Comparison of ENCODE assay signal across 1 cellular context in the genomic region with DNA sequence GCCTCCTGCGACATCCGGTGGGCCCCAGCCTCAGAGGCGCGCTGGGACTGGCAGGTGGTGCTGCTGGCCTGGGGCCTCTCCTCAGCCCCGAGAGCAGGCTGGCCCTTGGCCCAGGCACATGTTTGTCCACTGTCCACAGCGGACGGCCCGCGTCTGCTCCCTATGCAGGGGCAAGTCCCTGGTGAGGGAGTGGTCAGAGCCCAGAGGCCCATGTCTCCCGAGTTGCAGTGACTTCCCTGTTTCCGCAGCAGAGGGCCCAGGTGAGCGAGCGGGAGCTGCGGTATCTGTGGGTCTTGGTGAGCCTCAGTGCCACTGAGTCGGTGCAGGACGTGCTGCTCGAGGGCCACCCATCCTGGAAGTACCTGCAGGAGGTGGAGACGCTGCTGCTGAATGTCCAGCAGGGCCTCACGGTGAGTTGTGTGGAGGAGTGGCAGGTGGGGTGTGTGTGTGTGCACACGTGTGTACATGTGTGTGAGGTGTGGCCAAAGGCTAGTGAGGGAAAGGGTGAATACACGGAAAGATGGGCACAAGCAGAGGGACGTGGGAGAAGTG.
TF ChIP-seq lines count a peak whose summit lies in the region.

No MANE protein-coding gene starts in this region.

TF ChIP-seq in GM23338, 12 proteins besides CTCF, POLR2A, EP300 and RAD21 (continued from another document):
- TF ChIP-seq, protein P1, sequence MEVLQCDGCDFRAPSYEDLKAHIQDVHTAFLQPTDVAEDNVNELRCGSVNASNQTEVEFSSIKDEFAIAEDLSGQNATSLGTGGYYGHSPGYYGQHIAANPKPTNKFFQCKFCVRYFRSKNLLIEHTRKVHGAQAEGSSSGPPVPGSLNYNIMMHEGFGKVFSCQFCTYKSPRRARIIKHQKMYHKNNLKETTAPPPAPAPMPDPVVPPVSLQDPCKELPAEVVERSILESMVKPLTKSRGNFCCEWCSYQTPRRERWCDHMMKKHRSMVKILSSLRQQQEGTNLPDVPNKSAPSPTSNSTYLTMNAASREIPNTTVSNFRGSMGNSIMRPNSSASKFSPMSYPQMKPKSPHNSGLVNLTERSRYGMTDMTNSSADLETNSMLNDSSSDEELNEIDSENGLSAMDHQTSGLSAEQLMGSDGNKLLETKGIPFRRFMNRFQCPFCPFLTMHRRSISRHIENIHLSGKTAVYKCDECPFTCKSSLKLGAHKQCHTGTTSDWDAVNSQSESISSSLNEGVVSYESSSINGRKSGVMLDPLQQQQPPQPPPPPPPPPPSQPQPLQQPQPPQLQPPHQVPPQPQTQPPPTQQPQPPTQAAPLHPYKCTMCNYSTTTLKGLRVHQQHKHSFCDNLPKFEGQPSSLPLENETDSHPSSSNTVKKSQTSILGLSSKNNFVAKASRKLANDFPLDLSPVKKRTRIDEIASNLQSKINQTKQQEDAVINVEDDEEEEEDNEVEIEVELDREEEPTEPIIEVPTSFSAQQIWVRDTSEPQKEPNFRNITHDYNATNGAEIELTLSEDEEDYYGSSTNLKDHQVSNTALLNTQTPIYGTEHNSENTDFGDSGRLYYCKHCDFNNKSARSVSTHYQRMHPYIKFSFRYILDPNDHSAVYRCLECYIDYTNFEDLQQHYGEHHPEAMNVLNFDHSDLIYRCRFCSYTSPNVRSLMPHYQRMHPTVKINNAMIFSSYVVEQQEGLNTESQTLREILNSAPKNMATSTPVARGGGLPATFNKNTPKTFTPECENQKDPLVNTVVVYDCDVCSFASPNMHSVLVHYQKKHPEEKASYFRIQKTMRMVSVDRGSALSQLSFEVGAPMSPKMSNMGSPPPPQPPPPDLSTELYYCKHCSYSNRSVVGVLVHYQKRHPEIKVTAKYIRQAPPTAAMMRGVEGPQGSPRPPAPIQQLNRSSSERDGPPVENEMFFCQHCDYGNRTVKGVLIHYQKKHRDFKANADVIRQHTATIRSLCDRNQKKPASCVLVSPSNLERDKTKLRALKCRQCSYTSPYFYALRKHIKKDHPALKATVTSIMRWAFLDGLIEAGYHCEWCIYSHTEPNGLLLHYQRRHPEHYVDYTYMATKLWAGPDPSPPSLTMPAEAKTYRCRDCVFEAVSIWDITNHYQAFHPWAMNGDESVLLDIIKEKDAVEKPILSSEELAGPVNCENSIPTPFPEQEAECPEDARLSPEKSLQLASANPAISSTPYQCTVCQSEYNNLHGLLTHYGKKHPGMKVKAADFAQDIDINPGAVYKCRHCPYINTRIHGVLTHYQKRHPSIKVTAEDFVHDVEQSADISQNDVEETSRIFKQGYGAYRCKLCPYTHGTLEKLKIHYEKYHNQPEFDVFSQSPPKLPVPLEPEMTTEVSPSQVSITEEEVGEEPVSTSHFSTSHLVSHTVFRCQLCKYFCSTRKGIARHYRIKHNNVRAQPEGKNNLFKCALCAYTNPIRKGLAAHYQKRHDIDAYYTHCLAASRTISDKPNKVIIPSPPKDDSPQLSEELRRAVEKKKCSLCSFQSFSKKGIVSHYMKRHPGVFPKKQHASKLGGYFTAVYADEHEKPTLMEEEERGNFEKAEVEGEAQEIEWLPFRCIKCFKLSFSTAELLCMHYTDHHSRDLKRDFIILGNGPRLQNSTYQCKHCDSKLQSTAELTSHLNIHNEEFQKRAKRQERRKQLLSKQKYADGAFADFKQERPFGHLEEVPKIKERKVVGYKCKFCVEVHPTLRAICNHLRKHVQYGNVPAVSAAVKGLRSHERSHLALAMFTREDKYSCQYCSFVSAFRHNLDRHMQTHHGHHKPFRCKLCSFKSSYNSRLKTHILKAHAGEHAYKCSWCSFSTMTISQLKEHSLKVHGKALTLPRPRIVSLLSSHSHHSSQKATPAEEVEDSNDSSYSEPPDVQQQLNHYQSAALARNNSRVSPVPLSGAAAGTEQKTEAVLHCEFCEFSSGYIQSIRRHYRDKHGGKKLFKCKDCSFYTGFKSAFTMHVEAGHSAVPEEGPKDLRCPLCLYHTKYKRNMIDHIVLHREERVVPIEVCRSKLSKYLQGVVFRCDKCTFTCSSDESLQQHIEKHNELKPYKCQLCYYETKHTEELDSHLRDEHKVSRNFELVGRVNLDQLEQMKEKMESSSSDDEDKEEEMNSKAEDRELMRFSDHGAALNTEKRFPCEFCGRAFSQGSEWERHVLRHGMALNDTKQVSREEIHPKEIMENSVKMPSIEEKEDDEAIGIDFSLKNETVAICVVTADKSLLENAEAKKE (CRISPR knock-in tag; IDR thresholded peaks at IDR 0.05), result no peak
- TF ChIP-seq NANOG (IDR thresholded peaks at IDR 0.05; ENCODE audit: borderline replicate concordance), result no peak
